In the genomic region with DNA sequence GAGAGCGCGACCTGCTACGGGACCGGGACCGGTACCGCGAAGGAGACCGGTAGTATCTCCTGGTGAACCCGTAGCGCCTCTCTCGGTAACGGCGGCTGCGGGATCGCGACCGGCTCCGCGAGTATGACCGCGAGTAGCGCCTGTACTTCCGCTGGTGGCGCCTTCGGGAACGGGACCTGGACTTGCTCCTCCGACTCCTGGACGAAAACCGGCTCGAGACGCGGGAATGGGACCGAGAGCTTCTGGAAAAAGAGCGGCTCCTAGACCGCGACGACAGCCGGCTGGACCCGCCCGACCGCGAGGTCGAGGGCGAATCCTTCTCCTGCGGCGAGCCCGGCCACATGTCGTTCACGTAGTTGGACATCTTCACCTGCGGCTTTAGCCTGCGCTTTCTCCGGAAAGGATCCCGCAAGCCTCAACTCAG, we compare ENCODE assay signal across 8 cellular contexts. TPM values are rescaled to one million over a fixed set of nuclear protein-coding genes. Genes with fewer than 3 reads are reported as not detected.
A peak's percentile ranks its signal among the peaks of the same experiment; 100 is the strongest.
DNase-seq lines count a peak whose midpoint lies in the region; ATAC-seq and TF ChIP-seq lines count a peak whose summit lies in the region.

No MANE protein-coding gene starts in this region.

- intact Hi-C loops in natural killer cell (cut with micrococcal nuclease) = loop anchor here (1.0 to 10.0 kb wide), 5 partner anchors 14 to 748 kb away; partner anchors contain the start of genes PAFAH2, SRRM1, SYF2 and TMEM50A

- peaks cover 4% of the 10 kb centered on the region for H3K27me3 Mint-ChIP-seq in T-helper 2 cell treated with Interferon-gamma antibody and Interleukin-4, amounts not matched to agents 5 μg/mL and 100 μg/mL, for 36 hours (ENCODE audit: low read depth)
- no peaks in the 10 kb centered on the region for H3K27me3 Mint-ChIP-seq in effector memory CD8-positive, alpha-beta T cell
- H3K27me3 Mint-ChIP-seq in natural killer cell (ENCODE audit: low read depth in 2 of 2) = no peaks in the 10 kb centered on the region

- peak overlapping the region; percentile 89 for H3K4me3 Mint-ChIP-seq in T-helper 2 cell treated with Interferon-gamma antibody and Interleukin-4, amounts not matched to agents 5 μg/mL and 100 μg/mL, for 36 hours
- H3K4me3 Mint-ChIP-seq in effector memory CD8-positive, alpha-beta T cell = peak overlapping the region; percentile 96 to 98
- peak overlapping the region; percentile 97 for H3K4me3 Mint-ChIP-seq in natural killer cell

- H3K9me3 Mint-ChIP-seq in T-helper 2 cell treated with Interferon-gamma antibody and Interleukin-4, amounts not matched to agents 5 μg/mL and 100 μg/mL, for 36 hours = no peaks in the 10 kb centered on the region
- H3K9me3 Mint-ChIP-seq in effector memory CD8-positive, alpha-beta T cell = no peaks in the 10 kb centered on the region
- H3K9me3 Mint-ChIP-seq in natural killer cell = no peaks in the 10 kb centered on the region

- H3K27ac Mint-ChIP-seq in T-helper 2 cell treated with Interferon-gamma antibody and Interleukin-4, amounts not matched to agents 5 μg/mL and 100 μg/mL, for 36 hours = peak overlapping the region; percentile 99
- H3K27ac Mint-ChIP-seq in effector memory CD8-positive, alpha-beta T cell = peak overlapping the region; percentile 99 to 100
- peak overlapping the region; percentile 98 for H3K27ac Mint-ChIP-seq in natural killer cell

- peak overlapping the region; percentile 73 for H3K4me3 ChIP-seq in GM12865 (ENCODE audit: low read depth, low read length)

- DNase-seq in GM12865 (ENCODE audit: low read depth) (peak; percentile 36), natural killer cell (peak; percentile 56), GOT3 (lab: John Stamatoyannopoulos, UW) (no peak), SIG-M5 (lab: John Stamatoyannopoulos, UW) (no peak)
- peak; percentile 30 for DNase-seq in T-helper 2 cell treated with Interferon-gamma antibody and Interleukin-4, amounts not matched to agents 5 μg/mL and 100 μg/mL, for 36 hours (ENCODE audit: low spot score)
- peak in 2 of 3 experiments; percentile 26 to 32 for DNase-seq in effector memory CD8-positive, alpha-beta T cell

- H3K4me1 Mint-ChIP-seq in T-helper 2 cell treated with Interferon-gamma antibody and Interleukin-4, amounts not matched to agents 5 μg/mL and 100 μg/mL, for 36 hours (ENCODE audit: low read depth) = peaks cover 36% of the 10 kb centered on the region
- peaks cover 41 to 43% of the 10 kb centered on the region in 2 donors for H3K4me1 Mint-ChIP-seq in effector memory CD8-positive, alpha-beta T cell (ENCODE audit: low read depth in 2 of 2)
- H3K4me1 Mint-ChIP-seq in natural killer cell = peaks cover 40 to 47% of the 10 kb centered on the region in 2 donors

- H3K36me3 Mint-ChIP-seq in T-helper 2 cell treated with Interferon-gamma antibody and Interleukin-4, amounts not matched to agents 5 μg/mL and 100 μg/mL, for 36 hours (ENCODE audit: low read depth) = peaks cover 56% of the 10 kb centered on the region
- peaks cover 74% of the 10 kb centered on the region for H3K36me3 Mint-ChIP-seq in effector memory CD8-positive, alpha-beta T cell (ENCODE audit: insufficient read depth)
- H3K36me3 Mint-ChIP-seq in natural killer cell = peaks cover 35% of the 10 kb centered on the region

- ATAC-seq in HG02763 (IDR thresholded peaks at IDR 0.05; ENCODE audit: unreplicated experiment) (peak; percentile 17), natural killer cell (no peak), GM18873 (IDR thresholded peaks at IDR 0.05; ENCODE audit: low FRiP score, unreplicated experiment) (no peak)
- ATAC-seq in effector memory CD8-positive, alpha-beta T cell (replicated peaks) = no peak

- TF ChIP-seq CTCF in GM12865 (IDR thresholded peaks at IDR 0.05; ENCODE audit: insufficient read depth, low read depth, low read length, missing control alignments) (no peak), natural killer cell (IDR thresholded peaks at IDR 0.05) (no peak)

RNA-seq across cellular contexts. Expression of gene RSRP1, which starts 0.6 kb away (rescaled TPM):
- 100 to 1,000 TPM; 473 to 602 (median 589) TPM for total RNA-seq in natural killer cell

RNA-seq across cellular contexts. Expression of gene SYF2, which starts 14.3 kb away (rescaled TPM):
- 10 to 100 TPM; 67.9 to 92.2 (median 75.3) TPM for total RNA-seq in natural killer cell

RNA-seq across cellular contexts. Expression of gene RHD, which starts 25.7 kb away (rescaled TPM):
- total RNA-seq in natural killer cell = under 1 TPM in 1 of 3 donors, not detected in 2; 0.21 TPM

Comparison
In these comparisons a context has a peak if more than half of its experiments do, and no peak if none do; other contexts are left out.
1. DNase-seq: peak in GM12865 (single experiment), T-helper 2 cell treated with Interferon-gamma antibody and Interleukin-4, amounts not matched to agents 5 μg/mL and 100 μg/mL, for 36 hours (single experiment), effector memory CD8-positive, alpha-beta T cell (2 of 3) and natural killer cell (single experiment); none in GOT3 (single experiment) and SIG-M5 (single experiment).
2. Peak in every context shown above with its lines, with median percentiles within 50 percentile points of each other: H3K27ac Mint-ChIP-seq and H3K4me3 Mint-ChIP-seq.